ENCODE assay signal across 26 cellular contexts in the genomic region with DNA sequence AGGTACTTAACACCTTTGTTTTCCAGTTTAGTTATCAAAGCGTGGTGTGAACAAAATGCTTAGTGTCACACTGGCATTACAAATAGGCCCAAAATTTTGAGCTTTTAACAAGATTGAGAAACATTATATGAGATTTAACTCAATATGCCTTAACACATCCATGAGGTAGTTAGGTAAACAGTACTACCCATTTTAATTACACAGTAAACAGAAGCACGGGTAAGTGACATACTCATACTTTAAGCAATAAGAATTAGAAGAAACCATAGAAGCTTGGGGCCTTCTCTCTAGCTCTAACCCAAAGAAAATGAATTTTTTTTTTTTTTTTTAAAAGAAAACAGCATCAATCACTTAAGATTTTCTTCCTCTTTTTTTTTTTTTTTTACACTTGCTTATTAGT.
"Had no signal": no experiment of that assay in that cellular context is flagged by ENCODE, and none has a peak within 500 bp of the region (broad histone marks: within the 10 kb centered on the region; RNA-seq: fewer than 3 reads in every experiment).

No MANE protein-coding gene starts in this region.

- H3K9me3 Mint-ChIP-seq: activated CD4-positive, alpha-beta memory T cell treated with anti-CD3 and anti-CD28 coated beads, Interleukin-2, amount 10 ng/mL, durations not matched to agents 7 days and 5 days; activated naive CD8-positive, alpha-beta T cell treated with anti-CD3 and anti-CD28 coated beads for 36 hours; effector memory CD8-positive, alpha-beta T cell; memory B cell; naive B cell; neural crest cell; stimulated activated memory B cell treated with anti-CD40 and anti-IgM and Interleukin-4, amounts not matched to agents 10 μg/mL and 1 μg/mL and 100 μg/mL, for 72 hours; type B pancreatic cell had no signal

- ATAC-seq: effector memory CD8-positive, alpha-beta T cell; stimulated activated memory B cell treated with anti-CD40 and anti-IgM and Interleukin-4, amounts not matched to agents 10 μg/mL and 1 μg/mL and 100 μg/mL, for 72 hours had no signal

- H3K27me3 Mint-ChIP-seq: activated CD4-positive, alpha-beta memory T cell treated with anti-CD3 and anti-CD28 coated beads, Interleukin-2, amount 10 ng/mL, durations not matched to agents 7 days and 5 days; activated naive CD8-positive, alpha-beta T cell treated with anti-CD3 and anti-CD28 coated beads for 36 hours; effector memory CD8-positive, alpha-beta T cell; memory B cell; naive B cell; stimulated activated memory B cell treated with anti-CD40 and anti-IgM and Interleukin-4, amounts not matched to agents 10 μg/mL and 1 μg/mL and 100 μg/mL, for 72 hours; type B pancreatic cell had no signal

- H3K4me3 ChIP-seq: colonic mucosa, dorsolateral prefrontal cortex, esophagus muscularis mucosa, right lobe of liver, skin epidermis, testis, vagina had no signal

- H3K27ac ChIP-seq: colonic mucosa, esophagus muscularis mucosa, right lobe of liver, skin epidermis, testis, vagina had no signal

- H3K4me1 Mint-ChIP-seq: memory B cell; naive B cell; stimulated activated memory B cell treated with anti-CD40 and anti-IgM and Interleukin-4, amounts not matched to agents 10 μg/mL and 1 μg/mL and 100 μg/mL, for 72 hours had no signal

- H3K4me1 ChIP-seq: colonic mucosa, esophagus muscularis mucosa, right lobe of liver, testis, vagina had no signal

- FAIRE-seq: frontal cortex had no signal

- H3K27me3 ChIP-seq: colonic mucosa, dorsolateral prefrontal cortex, esophagus muscularis mucosa, right lobe of liver, testis, vagina had no signal

- DNase-seq: activated CD4-positive, alpha-beta memory T cell treated with anti-CD3 and anti-CD28 coated beads, Interleukin-2, amount 10 ng/mL, durations not matched to agents 7 days and 5 days; activated CD4-positive, alpha-beta T cell treated with anti-CD3 and anti-CD28 coated beads for 48 hours; activated naive CD4-positive, alpha-beta T cell treated with Interleukin-2 at 50 U/mL for 16 hours; activated naive CD8-positive, alpha-beta T cell treated with anti-CD3 and anti-CD28 coated beads for 36 hours; activated T-cell treated with anti-CD3 and anti-CD28 coated beads, Interleukin-2, amount 50 U/mL, for 1 hour; colonic mucosa; dorsolateral prefrontal cortex; effector memory CD8-positive, alpha-beta T cell; glutamatergic neuron; hippocampal formation; naive B cell; occipital lobe; posterior cingulate gyrus; right lobe of liver; stimulated activated CD4-positive, alpha-beta T cell treated with anti-CD3 and anti-CD28 coated beads, Interleukin-1b, Interleukin-23, amount 100 ng/mL, for 48 hours; T-helper 1 cell; T-helper 9 cell; testis had no signal

- H3K4me3 Mint-ChIP-seq: activated CD4-positive, alpha-beta memory T cell treated with anti-CD3 and anti-CD28 coated beads, Interleukin-2, amount 10 ng/mL, durations not matched to agents 7 days and 5 days; activated naive CD8-positive, alpha-beta T cell treated with anti-CD3 and anti-CD28 coated beads for 36 hours; effector memory CD8-positive, alpha-beta T cell; memory B cell; naive B cell; neural crest cell; stimulated activated memory B cell treated with anti-CD40 and anti-IgM and Interleukin-4, amounts not matched to agents 10 μg/mL and 1 μg/mL and 100 μg/mL, for 72 hours; type B pancreatic cell had no signal

- H3K36me3 ChIP-seq: colonic mucosa had no signal

- H3K27ac Mint-ChIP-seq: activated CD4-positive, alpha-beta memory T cell treated with anti-CD3 and anti-CD28 coated beads, Interleukin-2, amount 10 ng/mL, durations not matched to agents 7 days and 5 days; activated naive CD8-positive, alpha-beta T cell treated with anti-CD3 and anti-CD28 coated beads for 36 hours; effector memory CD8-positive, alpha-beta T cell; memory B cell; stimulated activated memory B cell treated with anti-CD40 and anti-IgM and Interleukin-4, amounts not matched to agents 10 μg/mL and 1 μg/mL and 100 μg/mL, for 72 hours; type B pancreatic cell had no signal

- H3K9me3 ChIP-seq: colonic mucosa, esophagus muscularis mucosa, right lobe of liver, testis, vagina had no signal
